8 cellular contexts compared by ENCODE assay signal in genomic region chr17:3667366-3668278, GRCh38. TPM values are rescaled to one million over a fixed set of nuclear protein-coding genes. Genes with fewer than 3 reads are reported as not detected.
DNase-seq lines count a peak whose midpoint lies in the region; ATAC-seq and TF ChIP-seq lines count a peak whose summit lies in the region.

No MANE protein-coding gene starts in this region.

- peak in 1 of 2 experiments; percentile 35; a peak in 1 of 4 replicates for TF ChIP-seq EP300 in SK-N-SH (IDR thresholded peaks at IDR 0.05; ENCODE audit: borderline replicate concordance in 1 of 2, low read depth in 1 of 2, low read length in 1 of 2)

- H3K27me3 ChIP-seq in SK-N-SH (ENCODE audit: insufficient read depth) (no peaks in the 10 kb centered on the region), spleen (replicated peaks in 1 of 7) (no peaks in the 10 kb centered on the region)

- no peak for TF ChIP-seq CTCF in C4-2B (conservative IDR thresholded peaks at IDR 0.05)
- peak; percentile 25; the same call in 1 of the 2 replicates for TF ChIP-seq CTCF in SK-N-SH (IDR thresholded peaks at IDR 0.05)
- no peak for TF ChIP-seq CTCF in coronary artery (IDR thresholded peaks at IDR 0.05)
- TF ChIP-seq CTCF in spleen (IDR thresholded peaks at IDR 0.05 in 8 of 11, conservative IDR thresholded peaks at IDR 0.05 in 3 of 11): no peak

- no peak for TF ChIP-seq POLR2A in spleen (IDR thresholded peaks at IDR 0.05)

- H3K27ac ChIP-seq in C4-2B: peak overlapping the region; percentile 96
- H3K27ac ChIP-seq in SK-N-SH (ENCODE audit: low read depth in 2 of 2, low read length in 1 of 2): peak overlapping the region; percentile 98
- H3K27ac ChIP-seq in coronary artery: peak overlapping the region; percentile 92 to 100
- H3K27ac ChIP-seq in spleen: peak overlapping the region; percentile 80 to 95 (median 92)

- H3K4me3 ChIP-seq in SK-N-SH (ENCODE audit: low read depth in 2 of 2, low read length in 1 of 2) (peak overlapping the region; percentile 91 to 96), coronary artery (peak overlapping the region; percentile 100), spleen (peak overlapping the region; percentile 73 to 99 (median 88))

- H3K4me1 ChIP-seq in SK-N-SH (ENCODE audit: control insufficient read depth in 1 of 2, insufficient read depth in 2 of 2, low read depth in 1 of 2, low read length in 1 of 2): peaks cover 0 to 20% of the 10 kb centered on the region in 2 experiments; a peak in 1 of 4 replicates
- H3K4me1 ChIP-seq in spleen: peaks cover 15 to 48% (median 37%) of the 10 kb centered on the region in 6 donors

- POLR2A ChIA-PET in SK-N-SH (lab: Yijun Ruan, JAX): interaction anchor here (0.6 to 2.2 kb wide), 3 partner anchors 9 to 51 kb away, joined by 3 to 10 read pairs (median 3); partner anchors contain the start of genes CTNS and SHPK

- WGBS in SK-N-SH (ENCODE audit: low lambda C conversion rate): 0% methylated on average over 28 of the region's 39 CpGs
- 9 to 43% (median 11%) methylated on average over 9 to 39 of the region's 39 CpGs for WGBS in spleen, 5 donors

- H3K79me2 ChIP-seq in SK-N-SH (ENCODE audit: insufficient read depth): peaks cover 62% of the 10 kb centered on the region

- H3K9me2 ChIP-seq in SK-N-SH: no peaks in the 10 kb centered on the region

- no peak for TF ChIP-seq RAD21 in SK-N-SH (IDR thresholded peaks at IDR 0.05; ENCODE audit: low read length)

- intact Hi-C loops in spleen (cut with DNase I; ENCODE audit: low total_unique reads): no loop called here

- H3F3A ChIP-seq in SK-N-SH (replicated peaks; ENCODE audit: insufficient read depth): peaks cover 20% of the 10 kb centered on the region

- peak; percentile 15 for ATAC-seq in GM18909 (IDR thresholded peaks at IDR 0.05; ENCODE audit: poor library complexity, unreplicated experiment)
- peak; percentile 2 for ATAC-seq in HG03520 (IDR thresholded peaks at IDR 0.05; ENCODE audit: unreplicated experiment)
- no peak for ATAC-seq in GM21526 (IDR thresholded peaks at IDR 0.05; ENCODE audit: low FRiP score, unreplicated experiment)

- DNase-seq in SK-N-SH: peak; percentile 85
- DNase-seq in coronary artery (ENCODE audit: low spot score): peak; percentile 95
- DNase-seq in kidney tubule cell (ENCODE audit: low spot score): peak; percentile 94
- DNase-seq in spleen: peak; percentile 92

- no peak overlapping the region for H2AFZ ChIP-seq in SK-N-SH (ENCODE audit: low read depth)

- peak overlapping the region; percentile 100 for H3K9ac ChIP-seq in SK-N-SH

- H3K36me3 ChIP-seq in SK-N-SH (replicated peaks in 1 of 2; ENCODE audit: control insufficient read depth in 1 of 2, insufficient read depth in 2 of 2, low read length in 1 of 2) (peaks cover 21 to 25% of the 10 kb centered on the region in 2 experiments), spleen (peaks cover 0 to 46% (median 19%) of the 10 kb centered on the region in 6 donors)

- H3K9me3 ChIP-seq in SK-N-SH (no peaks in the 10 kb centered on the region), spleen (no peaks in the 10 kb centered on the region)

- H4K20me1 ChIP-seq in SK-N-SH (ENCODE audit: insufficient read depth): peaks cover 39% of the 10 kb centered on the region

- CTCF ChIA-PET in SK-N-SH (lab: Yijun Ruan, JAX): interaction anchor here (1.0 to 3.0 kb wide), 5 partner anchors 10 to 619 kb away, joined by 3 to 14 read pairs (median 5); partner anchors contain the start of gene P2RX5

- peak overlapping the region; percentile 100 for H3K4me2 ChIP-seq in SK-N-SH

TF ChIP-seq in SK-N-SH, 30 proteins besides CTCF, POLR2A, EP300 and RAD21 (continues in another document):
- TF ChIP-seq USF1 (IDR thresholded peaks at IDR 0.05; ENCODE audit: borderline replicate concordance, low read depth) (no peak; the same call in 1 of the 2 replicates), REST (IDR thresholded peaks at IDR 0.05; ENCODE audit: low read depth, low read length) (no peak), RCOR1 (IDR thresholded peaks at IDR 0.05; ENCODE audit: low read length) (no peak; the same call in 1 of the 2 replicates), TCF12 (IDR thresholded peaks at IDR 0.05) (peak; percentile 34; the same call in 1 of the 2 replicates), EZH2phosphoT487 (IDR thresholded peaks at IDR 0.05; ENCODE audit: borderline replicate concordance, low read depth) (no peak), MXI1 (IDR thresholded peaks at IDR 0.05; ENCODE audit: low read depth, low read length) (peak; percentile 46), RFX5 (IDR thresholded peaks at IDR 0.05; ENCODE audit: low read length) (no peak), MAX (IDR thresholded peaks at IDR 0.05; ENCODE audit: low read depth) (peak; percentile 30; the same call in 1 of the 2 replicates), GATA2 (CRISPR knock-in tag; IDR thresholded peaks at IDR 0.05) (no peak; the same call in 1 of the 2 replicates), ELF1 (IDR thresholded peaks at IDR 0.05) (peak; percentile 99), USF2 (IDR thresholded peaks at IDR 0.05; ENCODE audit: borderline replicate concordance, low read depth, low read length) (no peak)

RNA-seq across cellular contexts. Expression of gene TAX1BP3, which starts 0.8 kb away (rescaled TPM):
- 165 and 192 TPM in 2 replicates for polyA plus RNA-seq in SK-N-SH (2012; rRNA removed)
- polyA plus RNA-seq in SK-N-SH (2012; cell fraction: cytosol; rRNA removed): 129 and 173 TPM in 2 replicates
- polyA plus RNA-seq in SK-N-SH (2012; cell fraction: nucleus; rRNA removed): 92.2 and 93.2 TPM in 2 replicates
- 10 to 100 TPM; 32.9 to 57.1 (median 53.5) TPM for total RNA-seq in spleen
- polyA plus RNA-seq in spleen: 10 to 100 TPM; 35.2 to 65.7 (median 47.9) TPM

RNA-seq across cellular contexts. Expression of gene EMC6, which starts 1.0 kb away (rescaled TPM):
- 56.6 and 64.4 TPM in 2 replicates for polyA plus RNA-seq in SK-N-SH (2012; rRNA removed)
- 37.8 and 55.1 TPM in 2 replicates for polyA plus RNA-seq in SK-N-SH (2012; cell fraction: cytosol; rRNA removed)
- 20.0 and 20.1 TPM in 2 replicates for polyA plus RNA-seq in SK-N-SH (2012; cell fraction: nucleus; rRNA removed)
- 10 to 100 TPM in 5 of 7 donors, 1 to 10 TPM in 2; 6.0 to 28.8 (median 20.0) TPM for total RNA-seq in spleen
- polyA plus RNA-seq in spleen: 10 to 100 TPM; 49.1 to 85.3 (median 67.9) TPM

RNA-seq across cellular contexts. Expression of gene P2RX5, which starts 28.3 kb away (rescaled TPM):
- polyA plus RNA-seq in SK-N-SH (2012; rRNA removed) (0.71 and 0.97 TPM in 2 replicates), spleen (100 to 1,000 TPM; 276 to 313 (median 280) TPM)
- polyA plus RNA-seq in SK-N-SH (2012; cell fraction: cytosol; rRNA removed): 0.62 and 0.94 TPM in 2 replicates
- 2.0 and 2.2 TPM in 2 replicates for polyA plus RNA-seq in SK-N-SH (2012; cell fraction: nucleus; rRNA removed)
- 100 to 1,000 TPM in 6 of 7 donors, 10 to 100 TPM in 1; 62.5 to 185 (median 143) TPM for total RNA-seq in spleen

RNA-seq across cellular contexts. Expression of gene CTNS, which starts 31.1 kb away (rescaled TPM):
- polyA plus RNA-seq in SK-N-SH (2012; rRNA removed) (6.7 and 8.2 TPM in 2 replicates), spleen (1 to 10 TPM; 5.7 to 8.9 (median 5.7) TPM)
- 5.1 and 5.8 TPM in 2 replicates for polyA plus RNA-seq in SK-N-SH (2012; cell fraction: cytosol; rRNA removed)
- polyA plus RNA-seq in SK-N-SH (2012; cell fraction: nucleus; rRNA removed): 14.5 and 17.2 TPM in 2 replicates
- total RNA-seq in spleen: 10 to 100 TPM; 11.8 to 42.5 (median 16.5) TPM

RNA-seq across cellular contexts. Expression of gene SHPK, which starts 31.6 kb away (rescaled TPM):
- 9.0 and 9.7 TPM in 2 replicates for polyA plus RNA-seq in SK-N-SH (2012; rRNA removed)
- polyA plus RNA-seq in SK-N-SH (2012; cell fraction: cytosol; rRNA removed): 4.5 and 6.7 TPM in 2 replicates
- polyA plus RNA-seq in SK-N-SH (2012; cell fraction: nucleus; rRNA removed): 12.3 and 16.1 TPM in 2 replicates
- 10 to 100 TPM in 6 of 7 donors, 1 to 10 TPM in 1; 8.6 to 13.6 (median 10.4) TPM for total RNA-seq in spleen
- polyA plus RNA-seq in spleen: 1 to 10 TPM; 2.3 to 4.3 (median 2.6) TPM

Comparison
In these comparisons a context has a peak if more than half of its experiments do, and no peak if none do; other contexts are left out.
1. RNA of gene P2RX5, which starts 28.3 kb away (polyA plus RNA-seq): 276 to 313 TPM in spleen; 0.62 to 2.2 TPM in SK-N-SH; every median in the first group is over 10 times any median in the second.
2. Peak in every context shown above with its lines, with median percentiles within 50 percentile points of each other: H3K27ac ChIP-seq, DNase-seq and H3K4me3 ChIP-seq.